ENCODE assay signal across 8 cellular contexts in the genomic region with DNA sequence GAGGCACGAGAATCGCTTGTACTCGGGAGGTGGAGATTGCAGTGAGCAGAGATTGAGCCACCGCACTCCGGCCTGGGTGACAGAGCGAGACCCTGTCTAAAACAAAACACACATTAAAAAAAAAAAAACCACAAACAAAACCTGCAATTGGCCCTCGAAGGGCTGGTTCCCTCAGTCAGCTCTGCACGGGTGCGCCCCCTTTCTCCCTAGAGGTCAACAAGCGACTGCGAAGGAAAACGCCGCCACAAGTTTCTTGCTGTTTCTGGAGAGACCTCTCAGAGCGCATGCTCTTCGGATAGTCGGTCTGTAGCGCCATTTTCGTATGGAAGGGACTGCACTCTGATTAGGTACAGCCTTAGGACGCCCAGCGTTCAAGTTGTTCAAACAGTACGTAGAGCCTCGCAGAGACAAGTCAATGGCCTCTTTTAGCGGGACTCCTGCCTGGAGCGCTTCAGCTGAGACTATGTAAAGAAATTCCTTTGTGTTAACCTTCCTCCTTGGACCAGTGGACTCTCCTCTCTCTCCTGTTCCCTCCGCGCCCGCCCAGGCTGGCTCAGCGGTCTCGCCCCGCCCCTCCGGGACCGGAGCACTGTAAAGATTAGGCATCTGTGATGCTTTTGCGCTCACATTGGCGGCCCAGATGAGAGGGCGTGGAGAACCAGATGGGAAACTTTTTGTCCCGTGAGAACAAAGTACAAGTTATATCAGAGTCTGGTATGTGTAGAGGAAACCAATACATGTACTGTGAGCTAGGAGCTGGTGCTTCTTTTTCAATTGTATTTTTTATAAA. TPM values are rescaled to one million over a fixed set of nuclear protein-coding genes. Genes with fewer than 3 reads are reported as not detected.
DNase-seq lines count a peak whose midpoint lies in the region; ATAC-seq lines count a peak whose summit lies in the region.

No MANE protein-coding gene starts in this region.

- peak overlapping the region; percentile 91 to 100 (median 99) for H3K4me3 Mint-ChIP-seq in IgD-negative memory B cell

- H3K27me3 ChIP-seq in muscle layer of colon (ENCODE audit: control insufficient read depth in 1 of 2, insufficient read depth in 2 of 2, low read length in 2 of 2) = no peaks in the 10 kb centered on the region

- DNase-seq in DMS53 treated with DMSO at 0.1 percent for 48 hours (lab: John Stamatoyannopoulos, UW; ENCODE audit: unreplicated experiment) (peak; percentile 97), OCI-M2 (lab: John Stamatoyannopoulos, UW; ENCODE audit: unreplicated experiment) (peak; percentile 95)
- peak; percentile 87 for DNase-seq in activated T-cell treated with anti-CD3 and anti-CD28 coated beads, Interleukin-2, amount 50 U/mL, for 1 hour
- DNase-seq in stimulated activated CD8-positive, alpha-beta memory T cell treated with anti-CD3 and anti-CD28 coated beads, Interleukin-7, amount 100 ng/mL, for 1 hour (ENCODE audit: low read depth in 2 of 2) = peak; percentile 61 to 69

- H3K4me1 ChIP-seq in muscle layer of colon (ENCODE audit: insufficient read depth, low read length) = peaks cover 26% of the 10 kb centered on the region

- no peaks in the 10 kb centered on the region for H3K27me3 Mint-ChIP-seq in IgD-negative memory B cell

- H3K9ac ChIP-seq in muscle layer of colon (ENCODE audit: low read length) = peak overlapping the region; percentile 49

- H3K4me1 Mint-ChIP-seq in IgD-negative memory B cell = peaks cover 26 to 31% (median 27%) of the 10 kb centered on the region in 3 donors

- H3K27ac ChIP-seq in muscle layer of colon (ENCODE audit: low read depth, low read length) = peak overlapping the region; percentile 94

- peak; percentile 58 for ATAC-seq in GM21576 (IDR thresholded peaks at IDR 0.05; ENCODE audit: unreplicated experiment)
- peak; percentile 88 for ATAC-seq in esophagus mucosa

- H3K9me3 ChIP-seq in muscle layer of colon (ENCODE audit: low read length) = no peaks in the 10 kb centered on the region

- H3K36me3 Mint-ChIP-seq in IgD-negative memory B cell = no peaks in the 10 kb centered on the region

- H3K27ac Mint-ChIP-seq in IgD-negative memory B cell = peak overlapping the region; percentile 95 to 99 (median 98)

- no peaks in the 10 kb centered on the region for H3K9me3 Mint-ChIP-seq in IgD-negative memory B cell

- H3K36me3 ChIP-seq in muscle layer of colon (ENCODE audit: insufficient read depth, low read length) = peaks cover 7% of the 10 kb centered on the region

- H3K4me3 ChIP-seq in muscle layer of colon (ENCODE audit: low read depth in 1 of 2, low read length in 2 of 2) = peak overlapping the region; percentile 91 to 94

RNA-seq across cellular contexts. Expression of gene CDC14A, which starts 1.0 kb away (rescaled TPM):
- 11.5 TPM for polyA plus RNA-seq in IgD-negative memory B cell
- 2.7 TPM for total RNA-seq in esophagus mucosa

Comparison
In these comparisons a context has a peak if more than half of its experiments do, and no peak if none do; other contexts are left out.
1. Peak in every context shown above with its lines: DNase-seq, ATAC-seq, H3K4me3 ChIP-seq and H3K27ac ChIP-seq.